ENCODE assay signal across 15 cellular contexts in the genomic region with DNA sequence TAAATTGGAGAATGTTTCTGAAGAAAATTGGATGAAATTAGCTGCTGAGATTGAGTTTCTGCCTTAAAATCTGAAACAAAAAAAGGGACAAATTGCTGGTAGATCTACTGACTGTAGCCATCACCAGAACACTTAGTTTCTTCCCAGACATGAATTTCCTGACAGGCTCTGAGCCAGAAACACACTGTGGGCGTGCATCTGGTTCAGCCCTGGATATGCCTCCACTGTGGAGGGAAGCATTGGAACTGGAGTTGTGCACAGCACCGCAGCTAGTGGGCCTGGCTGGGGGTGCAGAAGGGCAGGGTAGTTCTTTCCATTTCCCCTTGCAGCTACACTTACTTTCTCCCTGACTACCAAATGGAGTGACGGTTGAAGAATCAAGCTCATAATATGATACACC. TPM values are rescaled to one million over a fixed set of nuclear protein-coding genes. Genes with fewer than 3 reads are reported as not detected.
A peak's percentile ranks its signal among the peaks of the same experiment; 100 is the strongest.
DNase-seq lines count a peak whose midpoint lies in the region; ATAC-seq, FAIRE-seq and TF ChIP-seq lines count a peak whose summit lies in the region.
"Had no signal": no experiment of that assay in that cellular context is flagged by ENCODE, and none has a peak within 500 bp of the region (broad histone marks: within the 10 kb centered on the region; RNA-seq: fewer than 3 reads in every experiment).

No MANE protein-coding gene starts in this region.

- intact Hi-C loops in mammary epithelial cell (cut with micrococcal nuclease): no loop called here
- intact Hi-C loops in MCF 10A (cut with micrococcal nuclease): no loop called here
- intact Hi-C loops in kidney (cut with DNase I): no loop called here

- H3K36me3 Mint-ChIP-seq in MCF 10A (ENCODE audit: insufficient read depth, unreplicated experiment): peaks cover 32% of the 10 kb centered on the region
- peaks cover 28 to 56% (median 44%) of the 10 kb centered on the region in 3 donors for H3K36me3 Mint-ChIP-seq in naive thymus-derived CD8-positive, alpha-beta T cell

- TF ChIP-seq CTCF in mammary epithelial cell (conservative IDR thresholded peaks at IDR 0.05 in 1 of 2, IDR thresholded peaks at IDR 0.05 in 1 of 2; ENCODE audit: extremely low read depth in 1 of 2, insufficient read depth in 1 of 2, low read depth in 1 of 2, low read length in 2 of 2) (no peak), MCF 10A (IDR thresholded peaks at IDR 0.05; ENCODE audit: unreplicated experiment) (no peak), kidney (IDR thresholded peaks at IDR 0.05; ENCODE audit: borderline replicate concordance, extremely low read depth, insufficient read depth) (no peak)

- FAIRE-seq in kidney (lab: Jason Lieb, UNC): no peak
- FAIRE-seq: A549, H54 had no signal

- no peaks in the 10 kb centered on the region for H3K27me3 Mint-ChIP-seq in MCF 10A (ENCODE audit: insufficient read depth, unreplicated experiment)
- no peaks in the 10 kb centered on the region for H3K27me3 Mint-ChIP-seq in naive thymus-derived CD8-positive, alpha-beta T cell

- WGBS in mammary epithelial cell (ENCODE audit: low coverage, missing lambda C conversion rate): 100% methylated on average over 3 of the region's 3 CpGs

- no peak overlapping the region for H3K4me2 ChIP-seq in mammary epithelial cell (ENCODE audit: insufficient read depth, low read depth, low read length)
- H3K4me2 ChIP-seq: A549 had no signal

- BruUV-seq in mammary epithelial cell (replicated peaks; lab: Mats Ljungman, UMichigan) (TSS peak; percentile 19), MCF 10A (replicated peaks; lab: Mats Ljungman, UMichigan) (no TSS peak)

- H3K9me3 Mint-ChIP-seq in MCF 10A (ENCODE audit: unreplicated experiment): no peaks in the 10 kb centered on the region
- peaks cover 0 to 23% (median 15%) of the 10 kb centered on the region in 9 donors for H3K9me3 Mint-ChIP-seq in naive thymus-derived CD8-positive, alpha-beta T cell

- no peaks in the 10 kb centered on the region for H4K20me1 ChIP-seq in mammary epithelial cell (ENCODE audit: insufficient read depth, low read length)

- peaks cover 13% of the 10 kb centered on the region for H3K9me3 ChIP-seq in mammary epithelial cell (replicated peaks; ENCODE audit: insufficient read depth, low read length)
- H3K9me3 ChIP-seq in kidney (ENCODE audit: control insufficient read depth in 1 of 2, low read length in 2 of 2): peaks cover 0 to under 1% of the 10 kb centered on the region in 2 donors

- no peak overlapping the region for H3K27ac Mint-ChIP-seq in MCF 10A (ENCODE audit: low read depth, unreplicated experiment)
- peak overlapping the region in 6 of 10 donors; percentile 27 to 80 (median 67) for H3K27ac Mint-ChIP-seq in naive thymus-derived CD8-positive, alpha-beta T cell

- in situ Hi-C loops in mammary epithelial cell (cut with MboI; ENCODE audit: low sequenced_read_pairs in 2 of 2): no loop called here

- H3K27ac ChIP-seq in mammary epithelial cell (ENCODE audit: insufficient read depth, low read depth, low read length): no peak overlapping the region
- no peak overlapping the region for H3K27ac ChIP-seq in caudate nucleus (ENCODE audit: low read depth, low read length)
- H3K27ac ChIP-seq in kidney (ENCODE audit: low read depth in 2 of 2, low read length in 2 of 2): no peak overlapping the region
- H3K27ac ChIP-seq: A549 had no signal

- H3K4me1 Mint-ChIP-seq in MCF 10A (ENCODE audit: insufficient read depth, unreplicated experiment): no peaks in the 10 kb centered on the region
- peaks cover 2 to 8% (median 6%) of the 10 kb centered on the region in 4 donors for H3K4me1 Mint-ChIP-seq in naive thymus-derived CD8-positive, alpha-beta T cell

- POLR2A ChIA-PET in MCF 10A (lab: Yijun Ruan, JAX): interaction anchor here (0.6 to 1.0 kb wide), 2 partner anchors 10 to 31 kb away, joined by 3 read pairs; a partner anchor contains a TSS
- POLR2A ChIA-PET in naive thymus-derived CD8-positive, alpha-beta T cell (lab: Charles Lee): interaction anchor here (1.4 kb wide), 1 partner anchor 73 kb away, joined by 3 read pairs; no protein-coding TSS in a partner anchor

- no peaks in the 10 kb centered on the region for H3K27me3 ChIP-seq in mammary epithelial cell (ENCODE audit: insufficient read depth, low read length)

- no peaks in the 10 kb centered on the region for H3K79me2 ChIP-seq in mammary epithelial cell (ENCODE audit: insufficient read depth, low read length)

- H3K4me3 Mint-ChIP-seq in MCF 10A (ENCODE audit: unreplicated experiment): no peak overlapping the region
- H3K4me3 Mint-ChIP-seq in naive thymus-derived CD8-positive, alpha-beta T cell: no peak overlapping the region

- dilution Hi-C loops in mammary epithelial cell (cut with HindIII; ENCODE audit: low sequenced_read_pairs): no loop called here

- H3K4me3 ChIP-seq in mammary epithelial cell (replicated peaks in 1 of 3; ENCODE audit: insufficient read depth in 1 of 3, low read depth in 2 of 3, low read length in 3 of 3): no peak overlapping the region
- H3K4me3 ChIP-seq in kidney (ENCODE audit: low read length in 2 of 2): no peak overlapping the region
- H3K4me3 ChIP-seq: A549 had no signal

- H3K36me3 ChIP-seq in mammary epithelial cell (ENCODE audit: insufficient read depth, low read length): peaks cover 3% of the 10 kb centered on the region
- H3K36me3 ChIP-seq in kidney (ENCODE audit: control insufficient read depth in 1 of 2, insufficient read depth in 2 of 2, low read length in 2 of 2): peaks cover 0 to 10% of the 10 kb centered on the region in 2 donors

- no peak for ATAC-seq in naive thymus-derived CD8-positive, alpha-beta T cell
- ATAC-seq: A549 had no signal

- DNase-seq in mammary epithelial cell: no peak
- no peak for DNase-seq in MCF 10A (ENCODE audit: unreplicated experiment)
- peak in 35 of 61 donors; percentile 3 to 73 (median 22) for DNase-seq in caudate nucleus (lab: John Stamatoyannopoulos, UW)
- DNase-seq in naive thymus-derived CD8-positive, alpha-beta T cell: no peak
- no peak for DNase-seq in stimulated activated CD4-positive, alpha-beta T cell treated with anti-CD3 and anti-CD28 coated beads, Interleukin-4, amount 100 ng/mL, for 4 hours
- DNase-seq in kidney: no peak
- DNase-seq in stimulated activated CD4-positive, alpha-beta T cell treated with anti-CD3 and anti-CD28 coated beads, Interleukin-2, amount 100 ng/mL, for 48 hours: no peak
- DNase-seq: DND-41; GF-D8; NCI-H1092 treated with DMSO at 0.1 percent for 48 hours; NCI-H1694; NCI-H69; NK-92 treated with Interleukin-12 subunit alpha and Interleukin-12 subunit beta, amount 100 ng/mL, for 24 hours had no signal

- H3K4me1 ChIP-seq in mammary epithelial cell (ENCODE audit: insufficient read depth, low read length) (no peaks in the 10 kb centered on the region), kidney (ENCODE audit: control insufficient read depth in 1 of 2, insufficient read depth in 1 of 2, low read depth in 1 of 2, low read length in 2 of 2) (no peaks in the 10 kb centered on the region)
- H3K4me1 ChIP-seq: A549 had no signal

- CTCF ChIA-PET in mammary epithelial cell (lab: Charles Lee; ENCODE audit: low non-redundant PET) (no interaction called here), MCF 10A (lab: Yijun Ruan, JAX) (interaction anchor here (0.5 to 2.9 kb wide), 4 partner anchors 13 to 562 kb away, joined by 3 to 13 read pairs (median 3); no protein-coding TSS in a partner anchor)

- H3K9ac ChIP-seq in mammary epithelial cell (ENCODE audit: insufficient read depth, low read length) (no peak overlapping the region), kidney (ENCODE audit: low read length in 2 of 2) (no peak overlapping the region)

- no peak overlapping the region for H2AFZ ChIP-seq in mammary epithelial cell (ENCODE audit: low read depth, low read length)

RNA-seq across cellular contexts. Expression of a gene that starts 31.2 kb away (rescaled TPM):
- total RNA-seq in mammary epithelial cell (10 to 100 TPM; 18.1 to 40.2 TPM), MCF 10A (2022) (17.4 and 22.5 TPM in 2 replicates), kidney (38.6 TPM)
- polyA plus RNA-seq in mammary epithelial cell (9.1 TPM), kidney (ENCODE audit: insufficient read depth, low read depth, low replicate concordance) (35.8 TPM)
- 7.5 TPM for polyA minus RNA-seq in mammary epithelial cell
- total RNA-seq in naive thymus-derived CD8-positive, alpha-beta T cell: 10 to 100 TPM; 35.1 to 35.5 TPM
- polyA plus RNA-seq in naive thymus-derived CD8-positive, alpha-beta T cell: 10 to 100 TPM; 36.5 to 46.8 (median 44.7) TPM

RNA-seq across cellular contexts. Expression of a gene that starts 53.1 kb away (rescaled TPM):
- total RNA-seq in mammary epithelial cell (1 to 10 TPM in 1 of 2 donors, not detected in 1; 1.7 TPM), MCF 10A (2022) (0.93 TPM in 1 of 2 replicates, not detected in the other), kidney (0.19 TPM)
- polyA plus RNA-seq in mammary epithelial cell (0.74 TPM), kidney (ENCODE audit: insufficient read depth, low read depth, low replicate concordance) (not detected)
- polyA minus RNA-seq in mammary epithelial cell: not detected
- 1 to 10 TPM; 1.3 to 1.9 TPM for total RNA-seq in naive thymus-derived CD8-positive, alpha-beta T cell
- polyA plus RNA-seq in naive thymus-derived CD8-positive, alpha-beta T cell: under 1 TPM in 2 of 3 donors, not detected in 1; 0.47 to 0.51 TPM

Comparison
In these comparisons a context has a peak if more than half of its experiments do, and no peak if none do; other contexts are left out.
1. DNase-seq: peak in caudate nucleus (35 of 61); none in mammary epithelial cell (single experiment), MCF 10A (single experiment), naive thymus-derived CD8-positive, alpha-beta T cell (0 of 10), stimulated activated CD4-positive, alpha-beta T cell treated with anti-CD3 and anti-CD28 coated beads, Interleukin-4, amount 100 ng/mL, for 4 hours (0 of 2), kidney (single experiment) and stimulated activated CD4-positive, alpha-beta T cell treated with anti-CD3 and anti-CD28 coated beads, Interleukin-2, amount 100 ng/mL, for 48 hours (0 of 2).